Comparison of ENCODE assay signal across 23 cellular contexts in the genomic region with DNA sequence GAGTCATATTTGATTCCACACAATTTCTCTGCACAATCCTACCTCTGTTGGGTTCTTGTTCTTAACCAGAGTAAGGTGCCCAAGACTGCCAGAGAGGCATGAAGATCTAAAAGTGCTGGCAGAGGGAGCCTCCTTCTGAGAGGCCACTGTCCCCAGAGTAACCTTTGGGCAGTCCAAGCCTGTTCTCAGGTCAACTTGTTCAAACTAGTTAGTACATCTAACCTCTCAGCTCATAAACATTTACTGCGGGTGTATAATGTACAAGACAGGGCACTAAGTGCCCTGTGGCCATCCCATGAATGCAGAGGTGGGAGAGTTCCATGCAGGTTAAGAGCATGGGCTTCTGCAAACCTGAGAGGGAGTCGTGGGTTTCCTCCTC. TPM values are rescaled to one million over a fixed set of nuclear protein-coding genes. Genes with fewer than 3 reads are reported as not detected.
A peak's percentile ranks its signal among the peaks of the same experiment; 100 is the strongest.
DNase-seq lines count a peak whose midpoint lies in the region; ATAC-seq and TF ChIP-seq lines count a peak whose summit lies in the region.
"Had no signal": no experiment of that assay in that cellular context is flagged by ENCODE, and none has a peak within 500 bp of the region (broad histone marks: within the 10 kb centered on the region; RNA-seq: fewer than 3 reads in every experiment).

No MANE protein-coding gene starts in this region.

- H3K56ac ChIP-seq in mesendoderm (ENCODE audit: low read length) = no peak overlapping the region

- H3K27me3 ChIP-seq in left lung = peaks cover 0 to 20% of the 10 kb centered on the region in 2 donors
- H3K27me3 ChIP-seq in spleen (replicated peaks in 1 of 7) = peaks cover 0 to 65% (median 4%) of the 10 kb centered on the region in 7 donors
- peaks cover 7% of the 10 kb centered on the region for H3K27me3 ChIP-seq in mesendoderm (ENCODE audit: insufficient read depth, low read length, poor library complexity)
- H3K27me3 ChIP-seq: adrenal gland, foreskin keratinocyte had no signal

- no peak overlapping the region for H4K8ac ChIP-seq in mesendoderm (ENCODE audit: low read depth, low read length)

- peaks cover 0 to 24% of the 10 kb centered on the region in 2 donors for H3K36me3 ChIP-seq in left lung
- no peaks in the 10 kb centered on the region for H3K36me3 ChIP-seq in spleen
- no peaks in the 10 kb centered on the region for H3K36me3 ChIP-seq in mesendoderm (ENCODE audit: control insufficient read depth, insufficient read depth, low read length)
- H3K36me3 ChIP-seq: adrenal gland, brain microvascular endothelial cell, heart left ventricle, SJCRH30 had no signal

- H3K9me3 ChIP-seq in left lung = no peaks in the 10 kb centered on the region
- H3K9me3 ChIP-seq in spleen = no peaks in the 10 kb centered on the region
- H3K9me3 ChIP-seq: adrenal gland, heart left ventricle, SJCRH30 had no signal

- no peaks in the 10 kb centered on the region for H3K79me1 ChIP-seq in mesendoderm (ENCODE audit: low read length)

- no peaks in the 10 kb centered on the region for H3K79me2 ChIP-seq in mesendoderm (ENCODE audit: control insufficient read depth, insufficient read depth, low read length)

- peaks cover 43 to 66% of the 10 kb centered on the region in 2 donors for H3K4me1 ChIP-seq in left lung
- H3K4me1 ChIP-seq in spleen = peaks cover 24 to 74% (median 55%) of the 10 kb centered on the region in 6 donors
- no peaks in the 10 kb centered on the region for H3K4me1 ChIP-seq in mesendoderm (ENCODE audit: control insufficient read depth, low read depth, low read length)

- H3K27ac ChIP-seq in VCaP (peak overlapping the region; percentile 22; the same call in 1 of the 2 replicates), left lung (peak overlapping the region; percentile 13 to 75), spleen (peak overlapping the region in 5 of 8 donors; percentile 24 to 70 (median 52)), mesendoderm (ENCODE audit: low read depth, low read length) (no peak overlapping the region)
- H3K27ac ChIP-seq: brain microvascular endothelial cell, foreskin keratinocyte, GM23248, heart left ventricle, SJCRH30 had no signal

- no peak for TF ChIP-seq POLR2A in spleen (IDR thresholded peaks at IDR 0.05)

- no peak for DNase-seq in T-helper 2 cell treated with Interferon-gamma antibody and Interleukin-4, amounts not matched to agents 5 μg/mL and 100 μg/mL, for 36 hours (ENCODE audit: low spot score)
- no peak for DNase-seq in T-helper 2 cell
- DNase-seq in left lung = no peak
- DNase-seq in spleen = no peak
- DNase-seq in mesendoderm = no peak
- no peak for DNase-seq in NCI-H1092 (lab: John Stamatoyannopoulos, UW)
- DNase-seq: activated naive CD4-positive, alpha-beta T cell; activated T-cell treated with anti-CD3 and anti-CD28 coated beads for 4 hours; brain microvascular endothelial cell; DMS 273 treated with DMSO at 0.1 percent for 48 hours; effector memory CD8-positive, alpha-beta T cell; heart left ventricle; NCI-H187 treated with DMSO at 0.1 percent for 48 hours; SJCRH30 had no signal

- peak overlapping the region; percentile 24 for H3K27ac Mint-ChIP-seq in T-helper 2 cell treated with Interferon-gamma antibody and Interleukin-4, amounts not matched to agents 5 μg/mL and 100 μg/mL, for 36 hours
- H3K27ac Mint-ChIP-seq: CD8-positive, alpha-beta T cell; effector memory CD8-positive, alpha-beta T cell; memory B cell; stimulated activated naive CD8-positive, alpha-beta T cell treated with anti-CD3 and anti-CD28 coated beads, Interleukin-15, Interleukin-2, amounts not matched to agents 100 ng/mL and 50 ng/mL, for 24 hours had no signal

- no peaks in the 10 kb centered on the region for H3K9me3 Mint-ChIP-seq in T-helper 2 cell treated with Interferon-gamma antibody and Interleukin-4, amounts not matched to agents 5 μg/mL and 100 μg/mL, for 36 hours
- H3K9me3 Mint-ChIP-seq: CD8-positive, alpha-beta T cell; effector memory CD8-positive, alpha-beta T cell; memory B cell; naive B cell; stimulated activated naive CD8-positive, alpha-beta T cell treated with anti-CD3 and anti-CD28 coated beads, Interleukin-15, Interleukin-2, amounts not matched to agents 100 ng/mL and 50 ng/mL, for 24 hours had no signal

- ATAC-seq in left lung (no peak), GM19452 (IDR thresholded peaks at IDR 0.05; ENCODE audit: unreplicated experiment) (no peak)
- ATAC-seq: CD8-positive, alpha-beta T cell; effector memory CD8-positive, alpha-beta T cell had no signal

- H3K9ac ChIP-seq in mesendoderm (ENCODE audit: low read length) = no peak overlapping the region
- H3K9ac ChIP-seq: GM23248 had no signal

- no peak overlapping the region for H2BK5ac ChIP-seq in mesendoderm (ENCODE audit: low read length)

- intact Hi-C loops in left lung (cut with DNase I) = loop anchor here in 1 of 2 donors (10.0 kb wide), 1 partner anchor 55 kb away; no protein-coding TSS in a partner anchor
- intact Hi-C loops in spleen (cut with DNase I; ENCODE audit: low total_unique reads) = no loop called here

- H2AK5ac ChIP-seq in mesendoderm (ENCODE audit: low read length) = no peak overlapping the region

- H3K18ac ChIP-seq in mesendoderm (ENCODE audit: low read length) = no peak overlapping the region

- H4K5ac ChIP-seq in mesendoderm (ENCODE audit: low read length) = no peak overlapping the region

- no peak overlapping the region for H2BK120ac ChIP-seq in mesendoderm (ENCODE audit: low read depth, low read length)

- H3K4me1 Mint-ChIP-seq in T-helper 2 cell treated with Interferon-gamma antibody and Interleukin-4, amounts not matched to agents 5 μg/mL and 100 μg/mL, for 36 hours (ENCODE audit: low read depth) = peaks cover 83% of the 10 kb centered on the region

- H3K4ac ChIP-seq in mesendoderm (ENCODE audit: low read depth, low read length) = no peak overlapping the region

- H3K4me2 ChIP-seq in mesendoderm (ENCODE audit: low read length) = no peak overlapping the region

- H3K36me3 Mint-ChIP-seq in T-helper 2 cell treated with Interferon-gamma antibody and Interleukin-4, amounts not matched to agents 5 μg/mL and 100 μg/mL, for 36 hours (ENCODE audit: low read depth) = peaks cover 42% of the 10 kb centered on the region

- 10 to 58% (median 21%) methylated on average over 2 of the region's 2 CpGs for WGBS in spleen, 5 donors
- WGBS in mesendoderm (ENCODE audit: extremely low coverage, insufficient coverage, low lambda C conversion rate) = no CpG with 5 or more reads among the region's 2 CpGs

- H2BK15ac ChIP-seq in mesendoderm (replicated peaks; ENCODE audit: low read depth) = no peak overlapping the region

- H3K4me3 Mint-ChIP-seq in T-helper 2 cell treated with Interferon-gamma antibody and Interleukin-4, amounts not matched to agents 5 μg/mL and 100 μg/mL, for 36 hours = peak overlapping the region; percentile 98
- H3K4me3 Mint-ChIP-seq: CD8-positive, alpha-beta T cell; memory B cell; naive B cell had no signal

- H3K23ac ChIP-seq in mesendoderm (ENCODE audit: low read length) = no peak overlapping the region

- no peak for TF ChIP-seq CTCF in VCaP (conservative IDR thresholded peaks at IDR 0.05)
- no peak for TF ChIP-seq CTCF in left lung (IDR thresholded peaks at IDR 0.05)
- no peak for TF ChIP-seq CTCF in spleen (IDR thresholded peaks at IDR 0.05 in 8 of 11, conservative IDR thresholded peaks at IDR 0.05 in 3 of 11)

- H3K27me3 Mint-ChIP-seq in T-helper 2 cell treated with Interferon-gamma antibody and Interleukin-4, amounts not matched to agents 5 μg/mL and 100 μg/mL, for 36 hours (ENCODE audit: low read depth) = no peaks in the 10 kb centered on the region

- H3K4me3 ChIP-seq in left lung (no peak overlapping the region), spleen (peak overlapping the region in 1 of 8 donors; percentile 21), mesendoderm (ENCODE audit: low read length) (no peak overlapping the region)
- H3K4me3 ChIP-seq: adrenal gland, GM23248, heart left ventricle, SJCRH30 had no signal

RNA-seq across cellular contexts. Expression of a gene that starts 4.7 kb away (rescaled TPM):
- total RNA-seq in left lung (10 to 100 TPM; 29.7 to 32.1 TPM), spleen (10 to 100 TPM in 1 of 7 donors, 1 to 10 TPM in 6; 5.5 to 10.5 (median 6.4) TPM)
- under 1 TPM; 0.70 to 0.89 (median 0.83) TPM for polyA plus RNA-seq in spleen
- polyA plus RNA-seq in mesendoderm (2013, experiment 1 of 2) = 0.31 TPM
- 0.25 TPM for polyA plus RNA-seq in mesendoderm (2013, experiment 2 of 2)
